ENCODE assay signal across 28 cellular contexts in the genomic region with DNA sequence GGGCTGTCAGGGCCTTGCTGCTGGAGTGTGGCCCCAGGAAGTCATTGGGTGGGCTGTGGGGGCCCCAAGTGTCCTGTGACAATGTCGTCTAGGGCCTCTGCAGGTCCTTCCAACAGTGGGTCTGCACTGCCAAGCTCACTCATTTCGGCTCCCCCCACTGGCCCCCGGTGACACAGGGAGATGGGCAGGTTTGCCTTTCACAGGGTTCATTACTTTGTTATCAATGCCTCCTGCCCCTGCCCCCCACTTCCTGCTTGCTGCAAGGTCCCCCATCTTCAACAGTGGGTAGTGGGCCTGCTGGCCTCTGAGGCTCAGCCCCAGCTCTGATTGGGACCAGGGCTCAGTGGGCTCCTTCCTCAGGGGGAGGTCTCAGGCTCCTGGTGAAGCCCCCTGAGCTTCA.
"Had no signal": no experiment of that assay in that cellular context is flagged by ENCODE, and none has a peak within 500 bp of the region (broad histone marks: within the 10 kb centered on the region; RNA-seq: fewer than 3 reads in every experiment).

No MANE protein-coding gene starts in this region.

- H3K9me3 ChIP-seq: ascending aorta, breast epithelium, colonic mucosa, esophagus squamous epithelium, gastroesophageal sphincter had no signal

- ATAC-seq: activated CD4-positive, alpha-beta T cell treated with anti-CD3 and anti-CD28 coated beads for 36 hours; activated CD8-positive, alpha-beta T cell treated with anti-CD3 and anti-CD28 coated beads, Interleukin-2, amount 10 ng/mL, durations not matched to agents 7 days and 5 days; activated naive CD4-positive, alpha-beta T cell treated with anti-CD3 and anti-CD28 coated beads, Interleukin-2, amount 50 U/mL, for 72 hours; activated T-cell treated with anti-CD3 and anti-CD28 coated beads, Interleukin-2, amount 50 U/mL, for 72 hours; gastroesophageal sphincter had no signal

- H3K9me3 Mint-ChIP-seq: activated CD4-positive, alpha-beta memory T cell treated with anti-CD3 and anti-CD28 coated beads for 36 hours; activated CD4-positive, alpha-beta T cell treated with anti-CD3 and anti-CD28 coated beads, Interleukin-2, amount 10 ng/mL, durations not matched to agents 24 days and 14 days; activated naive CD4-positive, alpha-beta T cell treated with anti-CD3 and anti-CD28 coated beads, Interleukin-2, amount 10 ng/mL, durations not matched to agents 7 days and 5 days; activated naive CD4-positive, alpha-beta T cell treated with anti-CD3 and anti-CD28 coated beads, Interleukin-2, amount 50 U/mL, for 72 hours; activated naive CD8-positive, alpha-beta T cell treated with anti-CD3 and anti-CD28 coated beads, Interleukin-2, amount 10 ng/mL, durations not matched to agents 7 days and 5 days; activated T-cell treated with anti-CD3 and anti-CD28 coated beads, Interleukin-2, amount 50 U/mL, for 24 hours; activated T-cell treated with anti-CD3 and anti-CD28 coated beads, Interleukin-2, amount 50 U/mL, for 72 hours had no signal

- H3K27ac ChIP-seq: ascending aorta, breast epithelium, cardiac muscle cell, colonic mucosa, epithelial cell of prostate, esophagus squamous epithelium, gastroesophageal sphincter had no signal

- H3K36me3 Mint-ChIP-seq: activated CD4-positive, alpha-beta memory T cell treated with anti-CD3 and anti-CD28 coated beads for 36 hours; activated naive CD4-positive, alpha-beta T cell treated with anti-CD3 and anti-CD28 coated beads, Interleukin-2, amount 10 ng/mL, durations not matched to agents 7 days and 5 days; activated naive CD4-positive, alpha-beta T cell treated with anti-CD3 and anti-CD28 coated beads, Interleukin-2, amount 50 U/mL, for 72 hours; activated naive CD8-positive, alpha-beta T cell treated with anti-CD3 and anti-CD28 coated beads, Interleukin-2, amount 10 ng/mL, durations not matched to agents 7 days and 5 days; brain had no signal

- H3K4me3 ChIP-seq: ascending aorta, breast epithelium, cardiac muscle cell, colonic mucosa, esophagus squamous epithelium, gastroesophageal sphincter had no signal

- H3K27me3 Mint-ChIP-seq: activated CD4-positive, alpha-beta memory T cell treated with anti-CD3 and anti-CD28 coated beads for 36 hours; activated CD4-positive, alpha-beta T cell treated with anti-CD3 and anti-CD28 coated beads for 36 hours; activated CD4-positive, alpha-beta T cell treated with anti-CD3 and anti-CD28 coated beads, Interleukin-2, amount 10 ng/mL, durations not matched to agents 24 days and 14 days; activated naive CD4-positive, alpha-beta T cell treated with anti-CD3 and anti-CD28 coated beads, Interleukin-2, amount 10 ng/mL, durations not matched to agents 7 days and 5 days; activated naive CD8-positive, alpha-beta T cell treated with anti-CD3 and anti-CD28 coated beads, Interleukin-2, amount 10 ng/mL, durations not matched to agents 7 days and 5 days had no signal

- H3K36me3 ChIP-seq: ascending aorta, breast epithelium, cardiac muscle cell, colonic mucosa, esophagus squamous epithelium, gastroesophageal sphincter had no signal

- H3K27ac Mint-ChIP-seq: activated CD4-positive, alpha-beta memory T cell treated with anti-CD3 and anti-CD28 coated beads for 36 hours; activated CD4-positive, alpha-beta T cell treated with anti-CD3 and anti-CD28 coated beads for 36 hours; activated CD4-positive, alpha-beta T cell treated with anti-CD3 and anti-CD28 coated beads, Interleukin-2, amount 10 ng/mL, durations not matched to agents 24 days and 14 days; activated CD8-positive, alpha-beta T cell treated with anti-CD3 and anti-CD28 coated beads, Interleukin-2, amount 10 ng/mL, durations not matched to agents 7 days and 5 days; activated naive CD4-positive, alpha-beta T cell treated with anti-CD3 and anti-CD28 coated beads, Interleukin-2, amount 10 ng/mL, durations not matched to agents 7 days and 5 days; activated naive CD8-positive, alpha-beta T cell treated with anti-CD3 and anti-CD28 coated beads, Interleukin-2, amount 10 ng/mL, durations not matched to agents 7 days and 5 days; activated T-cell treated with anti-CD3 and anti-CD28 coated beads, Interleukin-2, amount 50 U/mL, for 24 hours; activated T-cell treated with anti-CD3 and anti-CD28 coated beads, Interleukin-2, amount 50 U/mL, for 72 hours had no signal

- DNase-seq: activated CD4-positive, alpha-beta memory T cell treated with anti-CD3 and anti-CD28 coated beads for 36 hours; activated CD4-positive, alpha-beta T cell treated with anti-CD3 and anti-CD28 coated beads for 36 hours; activated CD4-positive, alpha-beta T cell treated with anti-CD3 and anti-CD28 coated beads, Interleukin-2, amount 10 ng/mL, durations not matched to agents 24 days and 14 days; activated CD4-positive, CD25-positive, alpha-beta regulatory T cell; activated CD4-positive, CD25-positive, alpha-beta regulatory T cell treated with anti-CD3 and anti-CD28 coated beads, Interleukin-2, amount 50 U/mL, for 72 hours; activated CD8-positive, alpha-beta memory T cell treated with anti-CD3 and anti-CD28 coated beads, Interleukin-2, amount 50 U/mL, for 48 hours; activated CD8-positive, alpha-beta T cell treated with anti-CD3 and anti-CD28 coated beads, Interleukin-2, amount 10 ng/mL, durations not matched to agents 7 days and 5 days; activated gamma-delta T cell; activated naive CD4-positive, alpha-beta T cell; activated naive CD4-positive, alpha-beta T cell treated with anti-CD3 and anti-CD28 coated beads, Interleukin-2, amount 10 ng/mL, durations not matched to agents 7 days and 5 days; activated naive CD8-positive, alpha-beta T cell treated with anti-CD3 and anti-CD28 coated beads, Interleukin-2, amount 10 ng/mL, durations not matched to agents 7 days and 5 days; activated T-cell treated with anti-CD3 and anti-CD28 coated beads for 4 hours; activated T-cell treated with anti-CD3 and anti-CD28 coated beads, Interleukin-2, amount 50 U/mL, for 24 hours; activated T-cell treated with anti-CD3 and anti-CD28 coated beads, Interleukin-2, amount 50 U/mL, for 72 hours; central memory CD4-positive, alpha-beta T cell; cerebellar nuclear complex; colonic mucosa; effector CD8-positive, alpha-beta T cell; esophagus squamous epithelium; foreskin melanocyte; T-helper 2 cell had no signal

- H3K27me3 ChIP-seq: ascending aorta, cardiac muscle cell, colonic mucosa had no signal

- H3K4me1 ChIP-seq: ascending aorta, breast epithelium, colonic mucosa, esophagus squamous epithelium, gastroesophageal sphincter had no signal

- H3K4me3 Mint-ChIP-seq: activated CD4-positive, alpha-beta memory T cell treated with anti-CD3 and anti-CD28 coated beads for 36 hours; activated CD4-positive, alpha-beta T cell treated with anti-CD3 and anti-CD28 coated beads for 36 hours; activated CD4-positive, alpha-beta T cell treated with anti-CD3 and anti-CD28 coated beads, Interleukin-2, amount 10 ng/mL, durations not matched to agents 24 days and 14 days; activated CD8-positive, alpha-beta T cell treated with anti-CD3 and anti-CD28 coated beads, Interleukin-2, amount 10 ng/mL, durations not matched to agents 7 days and 5 days; activated naive CD4-positive, alpha-beta T cell treated with anti-CD3 and anti-CD28 coated beads, Interleukin-2, amount 10 ng/mL, durations not matched to agents 7 days and 5 days; activated naive CD8-positive, alpha-beta T cell treated with anti-CD3 and anti-CD28 coated beads, Interleukin-2, amount 10 ng/mL, durations not matched to agents 7 days and 5 days; activated T-cell treated with anti-CD3 and anti-CD28 coated beads, Interleukin-2, amount 50 U/mL, for 24 hours; activated T-cell treated with anti-CD3 and anti-CD28 coated beads, Interleukin-2, amount 50 U/mL, for 72 hours; brain had no signal

- H3K4me1 Mint-ChIP-seq: activated CD4-positive, alpha-beta T cell treated with anti-CD3 and anti-CD28 coated beads for 36 hours; activated CD4-positive, alpha-beta T cell treated with anti-CD3 and anti-CD28 coated beads, Interleukin-2, amount 10 ng/mL, durations not matched to agents 24 days and 14 days; activated naive CD4-positive, alpha-beta T cell treated with anti-CD3 and anti-CD28 coated beads, Interleukin-2, amount 10 ng/mL, durations not matched to agents 7 days and 5 days; activated naive CD8-positive, alpha-beta T cell treated with anti-CD3 and anti-CD28 coated beads, Interleukin-2, amount 10 ng/mL, durations not matched to agents 7 days and 5 days had no signal
